ENCODE assay signal across 22 cellular contexts in genomic region chr3:45590822-45591546, GRCh38.
"Had no signal": no experiment of that assay in that cellular context is flagged by ENCODE, and none has a peak within 500 bp of the region (broad histone marks: within the 10 kb centered on the region; RNA-seq: fewer than 3 reads in every experiment).

No MANE protein-coding gene starts in this region.

- H3K9me3 ChIP-seq: esophagus squamous epithelium, right lobe of liver, suprapubic skin, transverse colon, vagina had no signal

- ATAC-seq: activated CD4-positive, CD25-positive, alpha-beta regulatory T cell treated with anti-CD3 and anti-CD28 coated beads, Interleukin-2, amount 50 U/mL, for 24 hours; activated naive CD8-positive, alpha-beta T cell treated with anti-CD3 and anti-CD28 coated beads, Interleukin-2, amount 50 U/mL, for 24 hours; naive thymus-derived CD8-positive, alpha-beta T cell; right lobe of liver; stimulated activated naive CD8-positive, alpha-beta T cell treated with anti-CD3 and anti-CD28 coated beads, Interleukin-15, amount 100 ng/mL, for 72 hours had no signal

- H3K27me3 Mint-ChIP-seq: activated naive CD8-positive, alpha-beta T cell treated with anti-CD3 and anti-CD28 coated beads, Interleukin-2, amount 50 U/mL, for 24 hours; stimulated activated naive CD8-positive, alpha-beta T cell treated with anti-CD3 and anti-CD28 coated beads, Interleukin-15, amount 100 ng/mL, for 72 hours had no signal

- H3K36me3 Mint-ChIP-seq: immature natural killer cell; naive thymus-derived CD8-positive, alpha-beta T cell had no signal

- H3K27ac Mint-ChIP-seq: activated naive CD4-positive, alpha-beta T cell treated with anti-CD3 and anti-CD28 coated beads, Interleukin-2, amount 10 ng/mL, durations not matched to agents 7 days and 5 days; activated naive CD8-positive, alpha-beta T cell treated with anti-CD3 and anti-CD28 coated beads, Interleukin-2, amount 50 U/mL, for 24 hours; stimulated activated naive CD8-positive, alpha-beta T cell treated with anti-CD3 and anti-CD28 coated beads, Interleukin-15, amount 100 ng/mL, for 72 hours had no signal

- DNase-seq: activated CD8-positive, alpha-beta memory T cell treated with anti-CD3 and anti-CD28 coated beads for 24 hours; activated CD8-positive, alpha-beta memory T cell treated with anti-CD3 and anti-CD28 coated beads, Interleukin-2, amount 50 U/mL, for 48 hours; activated effector memory CD4-positive, alpha-beta T cell treated with Interleukin-2 at 50 U/mL for 16 hours; activated naive CD4-positive, alpha-beta T cell treated with anti-CD3 and anti-CD28 coated beads, Interleukin-2, amount 10 ng/mL, durations not matched to agents 7 days and 5 days; activated naive CD8-positive, alpha-beta T cell treated with anti-CD3 and anti-CD28 coated beads, Interleukin-2, amount 50 U/mL, for 24 hours; activated T-cell treated with anti-CD3 and anti-CD28 coated beads, Interleukin-2, amount 50 U/mL, for 48 hours; anterior cingulate cortex; brain microvascular endothelial cell; dermis blood vessel endothelial cell; effector memory CD4-positive, alpha-beta T cell; esophagus squamous epithelium; immature natural killer cell; mesendoderm; naive thymus-derived CD8-positive, alpha-beta T cell; right lobe of liver; small intestine; stimulated activated CD4-positive, alpha-beta T cell treated with anti-CD3 and anti-CD28 coated beads, Interleukin-4, amount 100 ng/mL, for 1 hour; stimulated activated naive CD8-positive, alpha-beta T cell treated with anti-CD3 and anti-CD28 coated beads, Interleukin-15, amount 100 ng/mL, for 72 hours; transverse colon had no signal

- FAIRE-seq: small intestine had no signal

- H3K4me3 Mint-ChIP-seq: activated naive CD4-positive, alpha-beta T cell treated with anti-CD3 and anti-CD28 coated beads, Interleukin-2, amount 10 ng/mL, durations not matched to agents 7 days and 5 days; activated naive CD8-positive, alpha-beta T cell treated with anti-CD3 and anti-CD28 coated beads, Interleukin-2, amount 50 U/mL, for 24 hours; immature natural killer cell; naive thymus-derived CD8-positive, alpha-beta T cell; stimulated activated naive CD8-positive, alpha-beta T cell treated with anti-CD3 and anti-CD28 coated beads, Interleukin-15, amount 100 ng/mL, for 72 hours had no signal

- H3K27me3 ChIP-seq: brain microvascular endothelial cell, esophagus squamous epithelium, right lobe of liver, suprapubic skin, transverse colon, vagina had no signal

- H3K9me3 Mint-ChIP-seq: activated naive CD4-positive, alpha-beta T cell treated with anti-CD3 and anti-CD28 coated beads, Interleukin-2, amount 10 ng/mL, durations not matched to agents 7 days and 5 days; activated naive CD8-positive, alpha-beta T cell treated with anti-CD3 and anti-CD28 coated beads, Interleukin-2, amount 50 U/mL, for 24 hours; immature natural killer cell; naive thymus-derived CD8-positive, alpha-beta T cell; stimulated activated naive CD8-positive, alpha-beta T cell treated with anti-CD3 and anti-CD28 coated beads, Interleukin-15, amount 100 ng/mL, for 72 hours had no signal

- H3K4me3 ChIP-seq: esophagus squamous epithelium, right lobe of liver, suprapubic skin, transverse colon, vagina had no signal

- H3K36me3 ChIP-seq: brain microvascular endothelial cell, esophagus squamous epithelium, right lobe of liver, suprapubic skin, transverse colon, vagina had no signal
